Comparison of ENCODE assay signal across 11 cellular contexts in the genomic region with DNA sequence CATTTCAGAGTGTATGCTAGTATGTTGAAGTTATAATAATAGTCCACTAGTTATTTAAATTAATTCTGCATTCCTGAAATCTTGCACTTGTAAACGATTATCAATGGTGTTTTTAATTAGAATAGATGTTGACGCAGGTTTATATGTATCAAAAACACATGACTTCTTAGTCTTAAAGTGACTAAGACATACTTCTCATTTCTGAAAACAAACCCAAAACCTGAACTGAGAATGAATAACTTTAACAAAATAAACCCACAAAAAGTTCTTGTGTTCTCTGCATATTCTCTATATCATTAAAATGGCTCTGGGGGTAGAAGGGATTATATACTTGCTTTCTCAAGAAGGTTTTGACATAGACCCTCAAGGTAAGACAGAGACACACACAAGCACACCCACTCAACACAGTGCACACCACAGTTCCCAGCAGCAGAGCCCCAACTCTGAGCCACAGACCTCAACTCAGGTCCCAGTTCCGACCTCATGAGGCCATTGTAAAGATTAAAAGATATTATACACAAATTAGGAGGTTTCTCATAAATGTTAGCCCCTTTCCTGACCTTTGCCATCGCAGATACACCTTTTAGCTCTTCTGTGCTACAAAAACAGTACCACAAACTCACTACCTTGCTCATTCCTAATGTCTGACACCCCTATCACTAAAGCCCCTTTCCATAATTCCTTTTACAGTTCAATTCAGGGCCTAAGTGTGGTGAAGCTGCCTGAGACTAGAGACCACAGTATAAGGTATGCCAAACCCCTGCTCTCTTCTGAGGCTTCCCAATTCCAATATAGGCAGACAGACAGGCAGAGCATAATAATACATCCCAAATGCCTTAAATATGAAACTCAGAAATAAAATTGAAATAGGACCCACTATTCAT.
DNase-seq lines count a peak whose midpoint lies in the region; ATAC-seq and TF ChIP-seq lines count a peak whose summit lies in the region.
"Had no signal": no experiment of that assay in that cellular context is flagged by ENCODE, and none has a peak within 500 bp of the region (broad histone marks: within the 10 kb centered on the region; RNA-seq: fewer than 3 reads in every experiment).

No MANE protein-coding gene starts in this region.

- H3K4me3 Mint-ChIP-seq in activated naive CD8-positive, alpha-beta T cell: peak overlapping the region; percentile 2

- DNase-seq in activated naive CD4-positive, alpha-beta T cell treated with Interleukin-2 at 50 U/mL for 16 hours: peak; percentile 3
- no peak for DNase-seq in activated naive CD4-positive, alpha-beta T cell treated with anti-CD3 and anti-CD28 coated beads, Interleukin-2, amount 50 U/mL, for 16 hours
- peak; percentile 38 for DNase-seq in stimulated activated naive CD8-positive, alpha-beta T cell treated with anti-CD3 and anti-CD28 coated beads, Interleukin-15, Interleukin-2, amounts not matched to agents 100 U/mL and 50 U/mL, for 24 hours
- DNase-seq in globus pallidus (ENCODE audit: low spot score) (no peak), NOMO-1 (lab: John Stamatoyannopoulos, UW; ENCODE audit: unreplicated experiment in 2 of 2) (no peak)
- DNase-seq: DND-41, NCI-H2081 treated with DMSO at 0.1 percent for 48 hours, PC-3 had no signal

- no peaks in the 10 kb centered on the region for H3K9me3 Mint-ChIP-seq in activated naive CD8-positive, alpha-beta T cell (ENCODE audit: low read depth)

- peaks cover 5% of the 10 kb centered on the region for H3K36me3 Mint-ChIP-seq in activated naive CD8-positive, alpha-beta T cell

- peak overlapping the region; percentile 42 for H3K27ac Mint-ChIP-seq in activated naive CD8-positive, alpha-beta T cell

- peaks cover 24% of the 10 kb centered on the region for H3K4me1 Mint-ChIP-seq in activated naive CD8-positive, alpha-beta T cell (ENCODE audit: low read depth)

- ATAC-seq in HG02885 (IDR thresholded peaks at IDR 0.05; ENCODE audit: poor library complexity, unreplicated experiment): peak; percentile 81
- ATAC-seq in stimulated activated naive CD8-positive, alpha-beta T cell treated with anti-CD3 and anti-CD28 coated beads, Interleukin-15, Interleukin-2, amounts not matched to agents 100 U/mL and 50 U/mL, for 24 hours: peak; percentile 94
- ATAC-seq in SK-N-SH treated with all-trans-retinoic acid at 6 μM for 48 hours: no peak
- ATAC-seq: PC-3 had no signal

- H3K27me3 Mint-ChIP-seq in activated naive CD8-positive, alpha-beta T cell: no peaks in the 10 kb centered on the region

TF ChIP-seq in SK-N-SH treated with all-trans-retinoic acid at 6 μM for 48 hours, 23 proteins besides CTCF, POLR2A, EP300 and RAD21:
- no peak for TF ChIP-seq TCF4 (CRISPR knock-in tag; IDR thresholded peaks at IDR 0.05; ENCODE audit: borderline replicate concordance)
- TF ChIP-seq ZNF70 (CRISPR knock-in tag; IDR thresholded peaks at IDR 0.05): no peak
- TF ChIP-seq ZNF565 (CRISPR knock-in tag; conservative IDR thresholded peaks at IDR 0.05; ENCODE audit: low read depth): no peak
- TF ChIP-seq SNAI2 (CRISPR knock-in tag; IDR thresholded peaks at IDR 0.05): no peak
- TF ChIP-seq ZC3H10 (CRISPR knock-in tag; IDR thresholded peaks at IDR 0.05): no peak
- TF ChIP-seq, protein P1, sequence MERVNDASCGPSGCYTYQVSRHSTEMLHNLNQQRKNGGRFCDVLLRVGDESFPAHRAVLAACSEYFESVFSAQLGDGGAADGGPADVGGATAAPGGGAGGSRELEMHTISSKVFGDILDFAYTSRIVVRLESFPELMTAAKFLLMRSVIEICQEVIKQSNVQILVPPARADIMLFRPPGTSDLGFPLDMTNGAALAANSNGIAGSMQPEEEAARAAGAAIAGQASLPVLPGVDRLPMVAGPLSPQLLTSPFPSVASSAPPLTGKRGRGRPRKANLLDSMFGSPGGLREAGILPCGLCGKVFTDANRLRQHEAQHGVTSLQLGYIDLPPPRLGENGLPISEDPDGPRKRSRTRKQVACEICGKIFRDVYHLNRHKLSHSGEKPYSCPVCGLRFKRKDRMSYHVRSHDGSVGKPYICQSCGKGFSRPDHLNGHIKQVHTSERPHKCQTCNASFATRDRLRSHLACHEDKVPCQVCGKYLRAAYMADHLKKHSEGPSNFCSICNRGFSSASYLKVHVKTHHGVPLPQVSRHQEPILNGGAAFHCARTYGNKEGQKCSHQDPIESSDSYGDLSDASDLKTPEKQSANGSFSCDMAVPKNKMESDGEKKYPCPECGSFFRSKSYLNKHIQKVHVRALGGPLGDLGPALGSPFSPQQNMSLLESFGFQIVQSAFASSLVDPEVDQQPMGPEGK (CRISPR knock-in tag; IDR thresholded peaks at IDR 0.05; ENCODE audit: borderline replicate concordance): no peak
- TF ChIP-seq, protein P2, sequence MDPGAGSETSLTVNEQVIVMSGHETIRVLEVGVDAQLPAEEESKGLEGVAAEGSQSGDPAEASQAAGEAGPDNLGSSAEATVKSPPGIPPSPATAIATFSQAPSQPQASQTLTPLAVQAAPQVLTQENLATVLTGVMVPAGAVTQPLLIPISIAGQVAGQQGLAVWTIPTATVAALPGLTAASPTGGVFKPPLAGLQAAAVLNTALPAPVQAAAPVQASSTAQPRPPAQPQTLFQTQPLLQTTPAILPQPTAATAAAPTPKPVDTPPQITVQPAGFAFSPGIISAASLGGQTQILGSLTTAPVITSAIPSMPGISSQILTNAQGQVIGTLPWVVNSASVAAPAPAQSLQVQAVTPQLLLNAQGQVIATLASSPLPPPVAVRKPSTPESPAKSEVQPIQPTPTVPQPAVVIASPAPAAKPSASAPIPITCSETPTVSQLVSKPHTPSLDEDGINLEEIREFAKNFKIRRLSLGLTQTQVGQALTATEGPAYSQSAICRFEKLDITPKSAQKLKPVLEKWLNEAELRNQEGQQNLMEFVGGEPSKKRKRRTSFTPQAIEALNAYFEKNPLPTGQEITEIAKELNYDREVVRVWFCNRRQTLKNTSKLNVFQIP (CRISPR knock-in tag; IDR thresholded peaks at IDR 0.05; ENCODE audit: borderline replicate concordance, low read depth): no peak
TF ChIP-seq in SK-N-SH treated with all-trans-retinoic acid at 6 μM for 48 hours: peak in this region for 0.

Comparison
In these comparisons a context has a peak if more than half of its experiments do, and no peak if none do; other contexts are left out.
1. DNase-seq: peak in activated naive CD4-positive, alpha-beta T cell treated with Interleukin-2 at 50 U/mL for 16 hours (single experiment) and stimulated activated naive CD8-positive, alpha-beta T cell treated with anti-CD3 and anti-CD28 coated beads, Interleukin-15, Interleukin-2, amounts not matched to agents 100 U/mL and 50 U/mL, for 24 hours (single experiment); none in activated naive CD4-positive, alpha-beta T cell treated with anti-CD3 and anti-CD28 coated beads, Interleukin-2, amount 50 U/mL, for 16 hours (single experiment), globus pallidus (single experiment) and NOMO-1 (0 of 2).